14 cellular contexts compared by ENCODE assay signal in genomic region chr12:3489057-3489456, GRCh38.
A peak's percentile ranks its signal among the peaks of the same experiment; 100 is the strongest.
DNase-seq lines count a peak whose midpoint lies in the region; TF ChIP-seq lines count a peak whose summit lies in the region.
"Had no signal": no experiment of that assay in that cellular context is flagged by ENCODE, and none has a peak within 500 bp of the region (broad histone marks: within the 10 kb centered on the region; RNA-seq: fewer than 3 reads in every experiment).

No MANE protein-coding gene starts in this region.

- H3K9ac ChIP-seq in adipocyte (ENCODE audit: low read length) = no peak overlapping the region

- intact Hi-C loops in tibial artery (cut with DNase I; ENCODE audit: low total_unique reads) = no loop called here

- H3K27me3 Mint-ChIP-seq in T-helper 2 cell treated with Interferon-gamma antibody and Interleukin-4, amounts not matched to agents 5 μg/mL and 100 μg/mL, for 36 hours (ENCODE audit: low read depth) = peaks cover 60% of the 10 kb centered on the region

- H3K27me3 ChIP-seq in adipocyte (replicated peaks; ENCODE audit: control insufficient read depth, insufficient read depth, low read length) (peaks cover 46% of the 10 kb centered on the region), tibial artery (peaks cover 0 to 69% of the 10 kb centered on the region in 2 donors)

- no peaks in the 10 kb centered on the region for H3K4me1 Mint-ChIP-seq in T-helper 2 cell treated with Interferon-gamma antibody and Interleukin-4, amounts not matched to agents 5 μg/mL and 100 μg/mL, for 36 hours (ENCODE audit: low read depth)
- H3K4me1 Mint-ChIP-seq: activated CD4-positive, alpha-beta T cell treated with anti-CD3 and anti-CD28 coated beads, Interleukin-2, amount 10 ng/mL, durations not matched to agents 24 days and 14 days had no signal

- no peaks in the 10 kb centered on the region for H3K9me3 ChIP-seq in adipocyte (ENCODE audit: control insufficient read depth, low read length)
- H3K9me3 ChIP-seq in tibial artery = no peaks in the 10 kb centered on the region
- H3K9me3 ChIP-seq: left lung had no signal

- H3K9me3 Mint-ChIP-seq in T-helper 2 cell treated with Interferon-gamma antibody and Interleukin-4, amounts not matched to agents 5 μg/mL and 100 μg/mL, for 36 hours = no peaks in the 10 kb centered on the region
- H3K9me3 Mint-ChIP-seq: activated CD4-positive, alpha-beta T cell treated with anti-CD3 and anti-CD28 coated beads, Interleukin-2, amount 10 ng/mL, durations not matched to agents 24 days and 14 days had no signal

- H3K36me3 ChIP-seq in adipocyte (ENCODE audit: control insufficient read depth, insufficient read depth, low read length, severe bottlenecking) (no peaks in the 10 kb centered on the region), tibial artery (no peaks in the 10 kb centered on the region)
- H3K36me3 ChIP-seq: left lung had no signal

- H3K4me3 Mint-ChIP-seq in T-helper 2 cell treated with Interferon-gamma antibody and Interleukin-4, amounts not matched to agents 5 μg/mL and 100 μg/mL, for 36 hours = no peak overlapping the region
- H3K4me3 Mint-ChIP-seq: activated CD4-positive, alpha-beta T cell treated with anti-CD3 and anti-CD28 coated beads, Interleukin-2, amount 10 ng/mL, durations not matched to agents 24 days and 14 days; activated naive CD8-positive, alpha-beta T cell had no signal

- H3K4me1 ChIP-seq in adipocyte (ENCODE audit: control insufficient read depth, insufficient read depth, low read length) = no peaks in the 10 kb centered on the region
- H3K4me1 ChIP-seq in tibial artery = peaks cover 0 to 20% (median 14%) of the 10 kb centered on the region in 4 donors
- H3K4me1 ChIP-seq: left lung had no signal

- H3K4me3 ChIP-seq in adipocyte (ENCODE audit: low read length) (no peak overlapping the region), tibial artery (no peak overlapping the region)
- H3K4me3 ChIP-seq: left lung had no signal

- no peaks in the 10 kb centered on the region for H3K36me3 Mint-ChIP-seq in T-helper 2 cell treated with Interferon-gamma antibody and Interleukin-4, amounts not matched to agents 5 μg/mL and 100 μg/mL, for 36 hours (ENCODE audit: low read depth)
- H3K36me3 Mint-ChIP-seq: activated naive CD8-positive, alpha-beta T cell had no signal

- H3K27ac ChIP-seq in tibial artery = no peak overlapping the region
- H3K27ac ChIP-seq: left lung had no signal

- DNase-seq in GM03348 (ENCODE audit: low spot score) (peak; percentile 13), adipocyte (ENCODE audit: low read depth) (peak; percentile 56), fibroblast of peridontal ligament (ENCODE audit: extremely low read depth) (peak; percentile 7), nucleus accumbens (lab: John Stamatoyannopoulos, UW) (peak in 31 of 56 donors; percentile 12 to 83 (median 46)), RPMI8226 (no peak), GM20000 (ENCODE audit: low spot score) (no peak), tibial artery (no peak)
- no peak for DNase-seq in T-helper 2 cell treated with Interferon-gamma antibody and Interleukin-4, amounts not matched to agents 5 μg/mL and 100 μg/mL, for 36 hours (ENCODE audit: low spot score)
- DNase-seq: activated CD4-positive, alpha-beta T cell treated with anti-CD3 and anti-CD28 coated beads, Interleukin-2, amount 10 ng/mL, durations not matched to agents 24 days and 14 days; erythroblast; IMR-90; left lung; substantia nigra had no signal

- TF ChIP-seq CTCF in GM20000 (IDR thresholded peaks at IDR 0.05; ENCODE audit: extremely low read depth, missing control alignments) = no peak
- no peak for TF ChIP-seq CTCF in tibial artery (IDR thresholded peaks at IDR 0.05)

- no peak overlapping the region for H3K27ac Mint-ChIP-seq in T-helper 2 cell treated with Interferon-gamma antibody and Interleukin-4, amounts not matched to agents 5 μg/mL and 100 μg/mL, for 36 hours
- H3K27ac Mint-ChIP-seq: activated CD4-positive, alpha-beta T cell treated with anti-CD3 and anti-CD28 coated beads, Interleukin-2, amount 10 ng/mL, durations not matched to agents 24 days and 14 days; activated naive CD8-positive, alpha-beta T cell had no signal

Comparison
In these comparisons a context has a peak if more than half of its experiments do, and no peak if none do; other contexts are left out.
1. DNase-seq: peak in GM03348 (single experiment), adipocyte (single experiment), fibroblast of peridontal ligament (single experiment) and nucleus accumbens (31 of 56); none in RPMI8226 (single experiment), GM20000 (single experiment), tibial artery (0 of 2) and T-helper 2 cell treated with Interferon-gamma antibody and Interleukin-4, amounts not matched to agents 5 μg/mL and 100 μg/mL, for 36 hours (single experiment).